17 cellular contexts compared by ENCODE assay signal in the genomic region with DNA sequence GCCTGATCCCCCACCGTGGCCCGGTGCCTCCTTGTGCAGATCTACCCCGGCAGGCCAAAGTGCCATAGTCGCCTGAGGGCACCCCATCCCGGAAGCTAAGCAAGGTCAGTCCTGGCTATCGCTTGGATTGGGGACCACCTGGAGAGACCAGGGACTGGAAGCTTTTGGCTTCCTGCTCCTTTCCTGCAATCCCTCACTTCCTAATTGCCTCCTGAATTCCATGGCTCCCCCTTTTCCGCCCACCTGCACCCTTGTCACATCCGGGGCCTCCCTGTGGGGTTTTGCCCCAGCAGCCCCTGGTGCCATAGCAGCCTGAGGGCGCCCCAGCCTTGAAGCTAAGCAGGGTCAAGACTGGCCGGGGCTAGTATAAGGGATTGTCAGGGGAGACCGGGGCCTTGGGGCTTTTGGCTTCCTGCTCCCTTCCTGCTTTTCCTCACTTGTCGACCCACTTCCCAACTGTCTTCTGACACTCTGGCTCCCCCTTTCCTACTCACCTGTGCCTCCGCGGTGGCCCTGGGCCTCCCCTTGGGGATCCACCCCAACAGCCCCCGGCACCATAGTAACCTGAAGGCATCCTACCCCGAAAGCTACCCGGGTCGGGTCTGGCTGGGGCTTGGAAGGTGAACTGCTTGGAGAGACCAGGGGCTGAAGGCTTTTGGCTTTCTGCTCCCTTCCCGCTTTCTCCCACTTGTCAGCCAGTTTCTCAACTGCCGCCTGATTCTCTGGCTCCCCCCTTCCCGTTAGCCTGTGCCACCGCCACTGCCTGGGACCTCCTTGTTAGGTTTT.
"Had no signal": no experiment of that assay in that cellular context is flagged by ENCODE, and none has a peak within 500 bp of the region (broad histone marks: within the 10 kb centered on the region; RNA-seq: fewer than 3 reads in every experiment).

No MANE protein-coding gene starts in this region.

- H3K27ac ChIP-seq: breast epithelium, neural progenitor cell, ovary, prostate gland, testis, transverse colon had no signal

- DNase-seq: activated CD4-positive, alpha-beta T cell treated with anti-CD3 and anti-CD28 coated beads for 36 hours; activated CD4-positive, CD25-positive, alpha-beta regulatory T cell; activated CD8-positive, alpha-beta memory T cell treated with anti-CD3 and anti-CD28 coated beads, Interleukin-2, amount 10 ng/mL, durations not matched to agents 7 days and 5 days; activated CD8-positive, alpha-beta T cell treated with anti-CD3 and anti-CD28 coated beads, Interleukin-2, amount 10 ng/mL, durations not matched to agents 7 days and 5 days; activated T-cell treated with anti-CD3 and anti-CD28 coated beads, Interleukin-2, amount 50 U/mL, for 48 hours; dermis blood vessel endothelial cell; effector CD4-positive, alpha-beta T cell; left colon; naive thymus-derived CD8-positive, alpha-beta T cell; ovary; retina; stimulated activated naive CD8-positive, alpha-beta T cell treated with anti-CD3 and anti-CD28 coated beads, Interleukin-15, Interleukin-2, amounts not matched to agents 100 U/mL and 50 U/mL, for 24 hours; testis; transverse colon had no signal

- H3K9me3 ChIP-seq: ovary, prostate gland, testis had no signal

- H3K4me1 ChIP-seq: breast epithelium, neural progenitor cell, prostate gland, testis, transverse colon had no signal

- H3K4me3 ChIP-seq: breast epithelium, neural progenitor cell, ovary, prostate gland, testis, transverse colon had no signal

- H3K36me3 ChIP-seq: breast epithelium, neural progenitor cell, ovary, prostate gland, transverse colon had no signal

- H3K27me3 ChIP-seq: breast epithelium, neural progenitor cell, ovary, testis, transverse colon had no signal

- ATAC-seq: activated CD4-positive, alpha-beta T cell treated with anti-CD3 and anti-CD28 coated beads for 36 hours; activated CD8-positive, alpha-beta memory T cell treated with anti-CD3 and anti-CD28 coated beads, Interleukin-2, amount 10 ng/mL, durations not matched to agents 7 days and 5 days; activated CD8-positive, alpha-beta T cell treated with anti-CD3 and anti-CD28 coated beads, Interleukin-2, amount 10 ng/mL, durations not matched to agents 7 days and 5 days; left colon; naive thymus-derived CD8-positive, alpha-beta T cell; stimulated activated naive CD8-positive, alpha-beta T cell treated with anti-CD3 and anti-CD28 coated beads, Interleukin-15, Interleukin-2, amounts not matched to agents 100 U/mL and 50 U/mL, for 24 hours had no signal
